ENCODE assay signal across 18 cellular contexts in genomic region chr1:1081311-1082238, GRCh38. TPM values are rescaled to one million over a fixed set of nuclear protein-coding genes. Genes with fewer than 3 reads are reported as not detected.
DNase-seq lines count a peak whose midpoint lies in the region; ATAC-seq and TF ChIP-seq lines count a peak whose summit lies in the region.
"Had no signal": no experiment of that assay in that cellular context is flagged by ENCODE, and none has a peak within 500 bp of the region (broad histone marks: within the 10 kb centered on the region; RNA-seq: fewer than 3 reads in every experiment).

No MANE protein-coding gene starts in this region.

- H3K36me3 ChIP-seq in left lung: peaks cover 0 to 22% of the 10 kb centered on the region in 2 donors
- peaks cover 24% of the 10 kb centered on the region for H3K36me3 ChIP-seq in suprapubic skin
- no peaks in the 10 kb centered on the region for H3K36me3 ChIP-seq in CD4-positive, alpha-beta memory T cell (ENCODE audit: insufficient read depth, low read length)
- H3K36me3 ChIP-seq in smooth muscle cell (ENCODE audit: low read depth): no peaks in the 10 kb centered on the region

- DNase-seq in activated CD8-positive, alpha-beta memory T cell treated with anti-CD3 and anti-CD28 coated beads, Interleukin-2, amount 50 U/mL, for 4 hours: peak; percentile 14
- no peak for DNase-seq in activated CD8-positive, alpha-beta memory T cell treated with anti-CD3 and anti-CD28 coated beads, Interleukin-2, amount 10 ng/mL, durations not matched to agents 7 days and 5 days
- DNase-seq in left lung: peak; percentile 33 to 75
- DNase-seq in suprapubic skin (ENCODE audit: low spot score in 2 of 2): peak; percentile 60 to 74
- DNase-seq in CD4-positive, alpha-beta memory T cell: no peak
- DNase-seq in smooth muscle cell (lab: John Stamatoyannopoulos, UW; ENCODE audit: unreplicated experiment): no peak
- DNase-seq: ACHN, NCI-H1417 treated with DMSO at 0.1 percent for 48 hours, NCI-H446 treated with DMSO at 0.1 percent for 48 hours, substantia nigra had no signal

- no peak overlapping the region for H3K9ac ChIP-seq in smooth muscle cell (ENCODE audit: low read depth)
- H3K9ac ChIP-seq: parathyroid adenoma had no signal

- no peak overlapping the region for H3K4me2 ChIP-seq in smooth muscle cell

- POLR2A ChIA-PET in CD4-positive, alpha-beta memory T cell (lab: Charles Lee; ENCODE audit: partially characterized antibody): no interaction called here

- no peak overlapping the region for H3K27ac Mint-ChIP-seq in activated CD8-positive, alpha-beta memory T cell treated with anti-CD3 and anti-CD28 coated beads, Interleukin-2, amount 10 ng/mL, durations not matched to agents 7 days and 5 days
- no peak overlapping the region for H3K27ac Mint-ChIP-seq in CD4-positive, alpha-beta memory T cell

- H2AFZ ChIP-seq in smooth muscle cell (ENCODE audit: low read depth): no peak overlapping the region
- H2AFZ ChIP-seq: parathyroid adenoma had no signal

- intact Hi-C loops in left lung (cut with DNase I): no loop called here
- intact Hi-C loops in CD4-positive, alpha-beta memory T cell (cut with micrococcal nuclease): no loop called here

- H3K4me1 ChIP-seq in left lung (peaks cover 11 to 13% of the 10 kb centered on the region in 2 donors), suprapubic skin (peaks cover 14% of the 10 kb centered on the region), smooth muscle cell (ENCODE audit: low read depth) (peaks cover 5% of the 10 kb centered on the region)
- peaks cover 10% of the 10 kb centered on the region for H3K4me1 ChIP-seq in CD4-positive, alpha-beta memory T cell (ENCODE audit: insufficient read depth, low read length)
- H3K4me1 ChIP-seq: parathyroid adenoma had no signal

- H3K4me3 ChIP-seq in left lung: no peak overlapping the region
- no peak overlapping the region for H3K4me3 ChIP-seq in suprapubic skin
- H3K4me3 ChIP-seq in CD4-positive, alpha-beta memory T cell (ENCODE audit: low read length in 2 of 2): no peak overlapping the region
- no peak overlapping the region for H3K4me3 ChIP-seq in smooth muscle cell

- no peaks in the 10 kb centered on the region for H3K79me2 ChIP-seq in smooth muscle cell (ENCODE audit: low read depth)
- H3K79me2 ChIP-seq: parathyroid adenoma had no signal

- no peaks in the 10 kb centered on the region for H4K20me1 ChIP-seq in smooth muscle cell (ENCODE audit: low read depth)

- H3K36me3 Mint-ChIP-seq in activated CD8-positive, alpha-beta memory T cell treated with anti-CD3 and anti-CD28 coated beads, Interleukin-2, amount 10 ng/mL, durations not matched to agents 7 days and 5 days: no peaks in the 10 kb centered on the region
- H3K36me3 Mint-ChIP-seq in CD4-positive, alpha-beta memory T cell: peaks cover 0 to 3% of the 10 kb centered on the region in 2 donors

- H3K27me3 ChIP-seq in left lung: peaks cover 0 to 17% of the 10 kb centered on the region in 2 donors
- peaks cover 5% of the 10 kb centered on the region for H3K27me3 ChIP-seq in suprapubic skin
- H3K27me3 ChIP-seq in CD4-positive, alpha-beta memory T cell (ENCODE audit: insufficient read depth, low read length): no peaks in the 10 kb centered on the region
- no peaks in the 10 kb centered on the region for H3K27me3 ChIP-seq in smooth muscle cell (ENCODE audit: low read depth)

- peaks cover 4% of the 10 kb centered on the region for H3K4me1 Mint-ChIP-seq in activated CD8-positive, alpha-beta memory T cell treated with anti-CD3 and anti-CD28 coated beads, Interleukin-2, amount 10 ng/mL, durations not matched to agents 7 days and 5 days
- peaks cover 0 to 4% (median 2%) of the 10 kb centered on the region in 4 donors for H3K4me1 Mint-ChIP-seq in CD4-positive, alpha-beta memory T cell

- H3K27me3 Mint-ChIP-seq in activated CD8-positive, alpha-beta memory T cell treated with anti-CD3 and anti-CD28 coated beads, Interleukin-2, amount 10 ng/mL, durations not matched to agents 7 days and 5 days: peaks cover 5% of the 10 kb centered on the region
- H3K27me3 Mint-ChIP-seq in CD4-positive, alpha-beta memory T cell: no peaks in the 10 kb centered on the region

- no peak for TF ChIP-seq EP300 in suprapubic skin (IDR thresholded peaks at IDR 0.05)

- H3K9me3 ChIP-seq in left lung: no peaks in the 10 kb centered on the region
- H3K9me3 ChIP-seq in suprapubic skin: no peaks in the 10 kb centered on the region
- H3K9me3 ChIP-seq in CD4-positive, alpha-beta memory T cell (ENCODE audit: control insufficient read depth in 1 of 2, low read length in 2 of 2): no peaks in the 10 kb centered on the region
- H3K9me3 ChIP-seq in smooth muscle cell (replicated peaks; ENCODE audit: low read depth): no peaks in the 10 kb centered on the region

- no peak for TF ChIP-seq POLR2A in suprapubic skin (IDR thresholded peaks at IDR 0.05)

- TF ChIP-seq CTCF in VCaP (conservative IDR thresholded peaks at IDR 0.05) (no peak), left lung (IDR thresholded peaks at IDR 0.05) (no peak), suprapubic skin (IDR thresholded peaks at IDR 0.05) (no peak), smooth muscle cell (IDR thresholded peaks at IDR 0.05; ENCODE audit: borderline replicate concordance, insufficient read depth, poor library complexity, severe bottlenecking) (no peak)

- ATAC-seq in activated CD8-positive, alpha-beta memory T cell treated with anti-CD3 and anti-CD28 coated beads, Interleukin-2, amount 10 ng/mL, durations not matched to agents 7 days and 5 days: no peak
- ATAC-seq in left lung (no peak), HG03045 (IDR thresholded peaks at IDR 0.05; ENCODE audit: unreplicated experiment) (no peak)

- no peaks in the 10 kb centered on the region for H3F3A ChIP-seq in smooth muscle cell (ENCODE audit: low read depth)

- H3K4me3 Mint-ChIP-seq in activated CD8-positive, alpha-beta memory T cell treated with anti-CD3 and anti-CD28 coated beads, Interleukin-2, amount 10 ng/mL, durations not matched to agents 7 days and 5 days: no peak overlapping the region
- no peak overlapping the region for H3K4me3 Mint-ChIP-seq in CD4-positive, alpha-beta memory T cell

- WGBS in suprapubic skin: 80% methylated on average over 13 of the region's 52 CpGs
- WGBS in smooth muscle cell (ENCODE audit: low lambda C conversion rate): 94% methylated on average over 45 of the region's 52 CpGs

- no peaks in the 10 kb centered on the region for H3K9me3 Mint-ChIP-seq in activated CD8-positive, alpha-beta memory T cell treated with anti-CD3 and anti-CD28 coated beads, Interleukin-2, amount 10 ng/mL, durations not matched to agents 7 days and 5 days (ENCODE audit: low read depth)
- no peaks in the 10 kb centered on the region for H3K9me3 Mint-ChIP-seq in CD4-positive, alpha-beta memory T cell

- H3K27ac ChIP-seq in VCaP: 0 out of 2 replicates have a peak overlapping the region, but pooled peaks have one; percentile 14
- no peak overlapping the region for H3K27ac ChIP-seq in left lung
- H3K27ac ChIP-seq in suprapubic skin: no peak overlapping the region
- H3K27ac ChIP-seq in CD4-positive, alpha-beta memory T cell (ENCODE audit: low read depth, low read length): no peak overlapping the region
- H3K27ac ChIP-seq in smooth muscle cell (ENCODE audit: low read depth): no peak overlapping the region
- H3K27ac ChIP-seq: epithelial cell of prostate, parathyroid adenoma had no signal

- CTCF ChIA-PET in activated CD8-positive, alpha-beta memory T cell treated with anti-CD3 and anti-CD28 coated beads, Interleukin-2, amount 10 ng/mL, durations not matched to agents 7 days and 5 days (lab: Charles Lee): no interaction called here
- CTCF ChIA-PET in CD4-positive, alpha-beta memory T cell (lab: Charles Lee; ENCODE audit: partially characterized antibody): no interaction called here

RNA-seq across cellular contexts. Expression of gene RNF223, which starts 7.5 kb away (rescaled TPM):
- not detected for total RNA-seq in activated CD8-positive, alpha-beta memory T cell treated with anti-CD3 and anti-CD28 coated beads, Interleukin-2, amount 10 ng/mL, durations not matched to agents 7 days and 5 days
- total RNA-seq in left lung (1 to 10 TPM; 1.2 to 1.7 TPM), suprapubic skin (1 to 10 TPM; 1.8 to 4.9 (median 4.8) TPM), smooth muscle cell (0.81 and 4.3 TPM in 2 replicates)
- not detected for total RNA-seq in CD4-positive, alpha-beta memory T cell
- polyA plus RNA-seq in CD4-positive, alpha-beta memory T cell: not detected
- 1.6 and 1.9 TPM in 2 replicates for polyA plus RNA-seq in smooth muscle cell
- total RNA-seq: cerebellum, glomerular endothelial cell, LHCN-M2, OCI-LY7 had no signal

RNA-seq across cellular contexts. Expression of gene C1orf159, which starts 34.3 kb away (rescaled TPM):
- 10 to 100 TPM; 22.9 to 23.6 TPM for total RNA-seq in activated CD8-positive, alpha-beta memory T cell treated with anti-CD3 and anti-CD28 coated beads, Interleukin-2, amount 10 ng/mL, durations not matched to agents 7 days and 5 days
- total RNA-seq in left lung (10 to 100 TPM in 1 of 2 donors, 1 to 10 TPM in 1; 8.0 to 14.0 TPM), suprapubic skin (10 to 100 TPM; 12.8 to 48.4 (median 19.7) TPM), smooth muscle cell (9.3 and 24.5 TPM in 2 replicates)
- total RNA-seq in CD4-positive, alpha-beta memory T cell: 10 to 100 TPM; 15.0 to 15.1 TPM
- 1 to 10 TPM; 3.8 to 7.9 TPM for polyA plus RNA-seq in CD4-positive, alpha-beta memory T cell
- polyA plus RNA-seq in smooth muscle cell: 20.2 and 27.1 TPM in 2 replicates

Comparison
In these comparisons a context has a peak if more than half of its experiments do, and no peak if none do; other contexts are left out.
1. DNase-seq: peak in activated CD8-positive, alpha-beta memory T cell treated with anti-CD3 and anti-CD28 coated beads, Interleukin-2, amount 50 U/mL, for 4 hours (single experiment), left lung (2 of 2) and suprapubic skin (2 of 2); none in activated CD8-positive, alpha-beta memory T cell treated with anti-CD3 and anti-CD28 coated beads, Interleukin-2, amount 10 ng/mL, durations not matched to agents 7 days and 5 days (single experiment), CD4-positive, alpha-beta memory T cell (0 of 5) and smooth muscle cell (single experiment).